In the genomic region with DNA sequence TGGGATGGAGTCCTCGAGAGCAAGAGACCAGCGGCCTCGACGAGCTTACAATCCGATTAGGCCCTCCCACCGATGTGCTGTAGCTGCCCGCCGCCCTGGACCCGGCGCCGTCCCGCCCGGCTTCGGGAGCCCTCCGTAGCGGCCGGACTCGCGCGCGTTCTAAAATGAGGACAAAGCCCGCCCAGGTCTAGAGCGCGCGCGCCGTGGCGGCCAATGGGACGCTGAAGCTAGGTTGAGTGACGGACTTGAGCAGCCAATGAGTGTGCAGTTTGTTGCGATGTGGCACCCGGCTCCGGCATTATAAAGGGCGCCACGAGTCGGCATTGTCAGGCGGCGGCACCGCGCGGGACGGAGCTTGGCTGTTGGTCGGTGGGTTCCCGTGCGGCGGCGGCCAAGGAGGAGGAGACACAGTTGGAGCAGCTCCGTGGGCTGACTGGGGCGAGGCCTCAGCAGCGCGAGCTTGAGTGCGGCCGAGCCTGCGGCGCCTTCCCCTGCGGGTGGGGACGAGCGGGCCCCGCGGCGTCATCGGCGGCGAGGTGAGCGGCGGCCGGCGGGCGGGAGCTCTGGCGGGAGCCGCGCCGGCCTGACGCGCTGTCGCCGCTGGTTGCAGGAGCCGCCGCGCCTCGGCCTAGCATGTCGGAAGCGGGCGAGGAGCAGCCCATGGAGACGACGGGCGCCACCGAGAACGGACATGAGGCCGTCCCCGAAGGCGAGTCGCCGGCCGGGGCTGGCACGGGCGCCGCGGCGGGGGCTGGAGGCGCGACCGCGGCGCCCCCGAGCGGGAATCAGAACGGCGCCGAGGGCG, we compare ENCODE assay signal across 8 cellular contexts. TPM values are rescaled to one million over a fixed set of nuclear protein-coding genes. Genes with fewer than 3 reads are reported as not detected.
A peak's percentile ranks its signal among the peaks of the same experiment; 100 is the strongest.
DNase-seq lines count a peak whose midpoint lies in the region; ATAC-seq and TF ChIP-seq lines count a peak whose summit lies in the region.

TSS of gene HNRNPAB (plus strand) at position 329 of the 805 bp plus-strand sequence. CDS start at position 634, 305 bp downstream.

- H3K4me3 Mint-ChIP-seq in CD14-positive monocyte, result peak within 1 kb of the TSS; percentile 88 to 89
- peak within 1 kb of the TSS; percentile 95 for H3K4me3 Mint-ChIP-seq in activated CD4-positive, alpha-beta memory T cell treated with anti-CD3 and anti-CD28 coated beads for 36 hours

- ATAC-seq in GM19397 (IDR thresholded peaks at IDR 0.05; ENCODE audit: unreplicated experiment), result peak; percentile 84
- ATAC-seq in HG03571 (IDR thresholded peaks at IDR 0.05; ENCODE audit: unreplicated experiment), result peak; percentile 76

- peaks cover 49% of the 10 kb centered on the region for H3K4me1 Mint-ChIP-seq in CD14-positive monocyte
- H3K4me1 Mint-ChIP-seq in activated CD4-positive, alpha-beta memory T cell treated with anti-CD3 and anti-CD28 coated beads for 36 hours (ENCODE audit: low read depth), result peaks cover 32% of the 10 kb centered on the region

- POLR2A ChIA-PET in activated CD4-positive, alpha-beta memory T cell treated with anti-CD3 and anti-CD28 coated beads for 36 hours (lab: Charles Lee), result interaction anchor here (0.7 to 1.5 kb wide), 15 partner anchors 9 to 1419 kb away, joined by 3 to 23 read pairs (median 4); partner anchors contain the start of genes HNRNPH1, NHP2, PHYKPL and TMED9

- peak; percentile 94 for DNase-seq in CD14-positive monocyte (ENCODE audit: low spot score)
- DNase-seq in NCI-H82 (lab: John Stamatoyannopoulos, UW), result peak; percentile 95
- peak; percentile 96 for DNase-seq in activated CD4-positive, alpha-beta memory T cell treated with anti-CD3 and anti-CD28 coated beads for 36 hours
- DNase-seq in lower leg skin (ENCODE audit: low spot score in 2 of 2), result peak; percentile 95 to 100
- DNase-seq in stimulated activated CD4-positive, alpha-beta T cell treated with anti-CD3 and anti-CD28 coated beads, Interleukin-4, amount 100 ng/mL, for 48 hours (ENCODE audit: low read depth in 2 of 2), result peak; percentile 91 to 94

- CTCF ChIA-PET in activated CD4-positive, alpha-beta memory T cell treated with anti-CD3 and anti-CD28 coated beads for 36 hours (lab: Charles Lee), result interaction anchor here (0.9 to 1.1 kb wide), 3 partner anchors 26 to 129 kb away, joined by 4 to 5 read pairs (median 4); no protein-coding TSS in a partner anchor

- peaks cover 33% of the 10 kb centered on the region in 2 donors for H3K36me3 Mint-ChIP-seq in CD14-positive monocyte
- H3K36me3 Mint-ChIP-seq in activated CD4-positive, alpha-beta memory T cell treated with anti-CD3 and anti-CD28 coated beads for 36 hours, result peaks cover 39% of the 10 kb centered on the region

- H3K9ac ChIP-seq in duodenal mucosa (ENCODE audit: low read depth in 1 of 2, low read length in 2 of 2), result peak within 1 kb of the TSS; percentile 87 to 91

- no peaks in the 10 kb centered on the region for H3K27me3 Mint-ChIP-seq in CD14-positive monocyte (ENCODE audit: low read depth in 3 of 3)
- peaks cover 3% of the 10 kb centered on the region for H3K27me3 Mint-ChIP-seq in activated CD4-positive, alpha-beta memory T cell treated with anti-CD3 and anti-CD28 coated beads for 36 hours

- H3K9me3 Mint-ChIP-seq in CD14-positive monocyte, result no peaks in the 10 kb centered on the region
- peaks cover 2% of the 10 kb centered on the region for H3K9me3 Mint-ChIP-seq in activated CD4-positive, alpha-beta memory T cell treated with anti-CD3 and anti-CD28 coated beads for 36 hours

- 0 to 1% methylated on average over 7 to 89 of the region's 111 CpGs for WGBS in lower leg skin, 2 donors

- TF ChIP-seq CTCF in CD14-positive monocyte (IDR thresholded peaks at IDR 0.05), result no peak
- TF ChIP-seq CTCF in lower leg skin (IDR thresholded peaks at IDR 0.05), result no peak

- no peaks in the 10 kb centered on the region for H3K27me3 ChIP-seq in duodenal mucosa (ENCODE audit: control insufficient read depth in 1 of 2, insufficient read depth in 2 of 2, low read length in 2 of 2)

- peak in 1 of 2 donors; percentile 96 for TF ChIP-seq POLR2A in lower leg skin (IDR thresholded peaks at IDR 0.05)

- peaks cover 44 to 53% of the 10 kb centered on the region in 2 donors for H3K4me1 ChIP-seq in duodenal mucosa (ENCODE audit: control insufficient read depth in 1 of 2, insufficient read depth in 2 of 2, low read length in 2 of 2)

- no peaks in the 10 kb centered on the region for H3K9me3 ChIP-seq in duodenal mucosa (ENCODE audit: control insufficient read depth in 1 of 2, low read length in 2 of 2)

- intact Hi-C loops in CD14-positive monocyte (cut with micrococcal nuclease) (no loop called here), lower leg skin (cut with DNase I; ENCODE audit: low total_unique reads) (no loop called here)
- intact Hi-C loops in activated CD4-positive, alpha-beta memory T cell treated with anti-CD3 and anti-CD28 coated beads for 36 hours (cut with micrococcal nuclease), result loop anchor here (2.0 to 10.0 kb wide), 3 partner anchors 28 to 420 kb away; partner anchors contain the start of genes CLK4, NHP2 and PHYKPL

- H3K27ac Mint-ChIP-seq in CD14-positive monocyte, result peak within 1 kb of the TSS; percentile 83 to 93 (median 90)
- peak within 1 kb of the TSS; percentile 99 for H3K27ac Mint-ChIP-seq in activated CD4-positive, alpha-beta memory T cell treated with anti-CD3 and anti-CD28 coated beads for 36 hours

- H3K36me3 ChIP-seq in duodenal mucosa (ENCODE audit: control insufficient read depth in 1 of 2, insufficient read depth in 2 of 2, low read length in 2 of 2), result peaks cover 28 to 37% of the 10 kb centered on the region in 2 donors

- H3K4me3 ChIP-seq in duodenal mucosa (ENCODE audit: low read depth in 1 of 2, low read length in 2 of 2) (peak within 1 kb of the TSS; percentile 76 to 81), lower leg skin (ENCODE audit: low read depth, poor library complexity, severe bottlenecking) (peak within 1 kb of the TSS; percentile 97)

- H3K27ac ChIP-seq in duodenal mucosa (ENCODE audit: low read depth, low read length), result peak within 1 kb of the TSS; percentile 88

RNA-seq across cellular contexts. Expression of gene HNRNPAB, which starts in this region (rescaled TPM):
- 10 to 100 TPM; 54.2 to 59.4 TPM for polyA plus RNA-seq in CD14-positive monocyte
- 100 to 1,000 TPM; 313 to 316 TPM for total RNA-seq in activated CD4-positive, alpha-beta memory T cell treated with anti-CD3 and anti-CD28 coated beads for 36 hours
- total RNA-seq in lower leg skin, result 100 to 1,000 TPM in 2 of 4 donors, 10 to 100 TPM in 2; 76.4 to 124 (median 102) TPM

Comparison
In these comparisons a context has a peak if more than half of its experiments do, and no peak if none do; other contexts are left out.
1. Peak in every context shown above with its lines: DNase-seq, ATAC-seq, H3K4me3 ChIP-seq and H3K27ac ChIP-seq.